In genomic region chr12:30880813-30881212, GRCh38 we compare ENCODE assay signal across 26 cellular contexts. TPM values are rescaled to one million over a fixed set of nuclear protein-coding genes. Genes with fewer than 3 reads are reported as not detected.
A peak's percentile ranks its signal among the peaks of the same experiment; 100 is the strongest.
DNase-seq lines count a peak whose midpoint lies in the region; TF ChIP-seq lines count a peak whose summit lies in the region.
"Had no signal": no experiment of that assay in that cellular context is flagged by ENCODE, and none has a peak within 500 bp of the region (broad histone marks: within the 10 kb centered on the region; RNA-seq: fewer than 3 reads in every experiment).

No MANE protein-coding gene starts in this region.

- DNase-seq in esophagus muscularis mucosa (ENCODE audit: extremely low spot score) (peak; percentile 72), tibial artery (no peak)
- DNase-seq: 8988T; ACHN; AML-193; BE2C; C1 segment of cervical spinal cord; Caco-2; Calu3; CD4-positive, alpha-beta memory T cell; CD4-positive, alpha-beta T cell; CD4-positive, CD25-positive, alpha-beta regulatory T cell; CD8-positive, alpha-beta memory T cell; CD8-positive, alpha-beta T cell; COR-L47; DMS 273 treated with DMSO at 0.1 percent for 48 hours; DND-41; EL had no signal

- H3K27ac ChIP-seq in esophagus muscularis mucosa (replicated peaks in 1 of 4) = no peak overlapping the region
- H3K27ac ChIP-seq in tibial artery = no peak overlapping the region
- H3K27ac ChIP-seq: 22Rv1; A549; BLaER1; BLaER1 treated with 17β-estradiol and CSF1 and Interleukin-3, amounts not matched to agents 10 nM and 100 nM; C4-2B had no signal

- TF ChIP-seq CTCF in esophagus muscularis mucosa (IDR thresholded peaks at IDR 0.05) (no peak), tibial artery (IDR thresholded peaks at IDR 0.05) (no peak)

- no peak overlapping the region for H3K4me3 ChIP-seq in esophagus muscularis mucosa
- no peak overlapping the region for H3K4me3 ChIP-seq in tibial artery
- H3K4me3 ChIP-seq: A549; BLaER1; BLaER1 treated with 17β-estradiol and CSF1 and Interleukin-3, amounts not matched to agents 10 nM and 100 nM had no signal

- TF ChIP-seq POLR2A in esophagus muscularis mucosa (IDR thresholded peaks at IDR 0.05; ENCODE audit: low read depth) = no peak

- 97% methylated on average over 3 of the region's 3 CpGs for WGBS in esophagus muscularis mucosa

- no peak for TF ChIP-seq EP300 in esophagus muscularis mucosa (IDR thresholded peaks at IDR 0.05)

- H3K4me1 ChIP-seq in esophagus muscularis mucosa (peaks cover 0 to 10% (median 7%) of the 10 kb centered on the region in 4 donors), tibial artery (peaks cover 0 to 5% (median 0%) of the 10 kb centered on the region in 4 donors)
- H3K4me1 ChIP-seq: A549; BE2C; BLaER1; BLaER1 treated with 17β-estradiol and CSF1 and Interleukin-3, amounts not matched to agents 10 nM and 100 nM; Caco-2 had no signal

- H3K36me3 ChIP-seq in esophagus muscularis mucosa (no peaks in the 10 kb centered on the region), tibial artery (no peaks in the 10 kb centered on the region)
- H3K36me3 ChIP-seq: BE2C; BLaER1; BLaER1 treated with 17β-estradiol and CSF1 and Interleukin-3, amounts not matched to agents 10 nM and 100 nM had no signal

- peaks cover 0 to 1% (median under 1%) of the 10 kb centered on the region in 4 donors for H3K9me3 ChIP-seq in esophagus muscularis mucosa
- H3K9me3 ChIP-seq in tibial artery = peaks cover 0 to 4% (median 2%) of the 10 kb centered on the region in 3 donors
- H3K9me3 ChIP-seq: A549, BE2C, Caco-2 had no signal

- intact Hi-C loops in esophagus muscularis mucosa (cut with DNase I) = no loop called here
- intact Hi-C loops in tibial artery (cut with DNase I; ENCODE audit: low total_unique reads) = no loop called here

- peaks cover 0 to 3% (median 0%) of the 10 kb centered on the region in 4 donors for H3K27me3 ChIP-seq in esophagus muscularis mucosa
- H3K27me3 ChIP-seq in tibial artery = no peaks in the 10 kb centered on the region
- H3K27me3 ChIP-seq: BLaER1; BLaER1 treated with 17β-estradiol and CSF1 and Interleukin-3, amounts not matched to agents 10 nM and 100 nM had no signal

RNA-seq across cellular contexts. Expression of gene TSPAN11, which starts 45.7 kb away (rescaled TPM):
- total RNA-seq in esophagus muscularis mucosa = 10 to 100 TPM in 2 of 4 donors, 1 to 10 TPM in 2; 5.8 to 20.9 (median 12.7) TPM
- total RNA-seq: A172; B cell; Caco-2; Calu3; CD4-positive, alpha-beta memory T cell; CD4-positive, alpha-beta T cell; CD4-positive, CD25-positive, alpha-beta regulatory T cell; CD8-positive, alpha-beta memory T cell; CD8-positive, alpha-beta T cell; Daoy had no signal
